In genomic region chr7:151648429-151648828, GRCh38 we compare ENCODE assay signal across 17 cellular contexts.
"Had no signal": no experiment of that assay in that cellular context is flagged by ENCODE, and none has a peak within 500 bp of the region (broad histone marks: within the 10 kb centered on the region; RNA-seq: fewer than 3 reads in every experiment).

No MANE protein-coding gene starts in this region.

- H3K27ac ChIP-seq: adrenal gland, prostate gland had no signal

- H3K27me3 Mint-ChIP-seq: activated CD4-positive, alpha-beta T cell treated with anti-CD3 and anti-CD28 coated beads, Interleukin-2, amount 10 ng/mL, durations not matched to agents 7 days and 5 days; activated T-helper 17 cell treated with anti-CD3 and anti-CD28 coated beads, Interleukin-2, amount 50 U/mL, for 72 hours; natural killer cell treated with Interleukin-12 subunit alpha and Interleukin-12 subunit beta and Interleukin-15 and Interleukin-18, amount 100 ng/mL, for 72 hours; stimulated activated naive CD8-positive, alpha-beta T cell treated with anti-CD3 and anti-CD28 coated beads, Interleukin-15, amount 100 ng/mL, for 72 hours had no signal

- H3K9me3 Mint-ChIP-seq: activated T-helper 17 cell treated with anti-CD3 and anti-CD28 coated beads, Interleukin-2, amount 50 U/mL, for 72 hours; natural killer cell treated with Interleukin-12 subunit alpha and Interleukin-12 subunit beta and Interleukin-15 and Interleukin-18, amount 100 ng/mL, for 72 hours; stimulated activated naive CD8-positive, alpha-beta T cell treated with anti-CD3 and anti-CD28 coated beads, Interleukin-15, amount 100 ng/mL, for 72 hours had no signal

- ATAC-seq: activated T-helper 17 cell treated with anti-CD3 and anti-CD28 coated beads, Interleukin-2, amount 50 U/mL, for 72 hours; mucosa of descending colon; natural killer cell treated with Interleukin-12 subunit alpha and Interleukin-12 subunit beta and Interleukin-15 and Interleukin-18, amount 100 ng/mL, for 72 hours; sciatic nerve; stimulated activated naive CD8-positive, alpha-beta T cell treated with anti-CD3 and anti-CD28 coated beads, Interleukin-15, amount 100 ng/mL, for 72 hours had no signal

- H3K36me3 ChIP-seq: adrenal gland, prostate gland had no signal

- DNase-seq: activated CD4-positive, alpha-beta T cell treated with anti-CD3 and anti-CD28 coated beads, Interleukin-2, amount 10 ng/mL, durations not matched to agents 7 days and 5 days; activated CD4-positive, CD25-positive, alpha-beta regulatory T cell; activated CD8-positive, alpha-beta memory T cell treated with anti-CD3 and anti-CD28 coated beads for 24 hours; activated naive CD4-positive, alpha-beta T cell treated with anti-CD3 and anti-CD28 coated beads for 36 hours; adrenal gland; central memory CD4-positive, alpha-beta T cell; effector memory CD4-positive, alpha-beta T cell; glutamatergic neuron; mucosa of descending colon; nucleus accumbens; stimulated activated CD4-positive, alpha-beta T cell treated with anti-CD3 and anti-CD28 coated beads, Interleukin-2, amount 100 ng/mL, for 48 hours; stimulated activated naive CD8-positive, alpha-beta T cell treated with anti-CD3 and anti-CD28 coated beads, Interleukin-15, amount 100 ng/mL, for 72 hours had no signal

- H3K36me3 Mint-ChIP-seq: natural killer cell treated with Interleukin-12 subunit alpha and Interleukin-12 subunit beta and Interleukin-15 and Interleukin-18, amount 100 ng/mL, for 72 hours had no signal

- H3K4me3 ChIP-seq: adrenal gland, mucosa of descending colon, prostate gland had no signal

- FAIRE-seq: urothelium cell line had no signal

- H3K4me1 ChIP-seq: prostate gland had no signal

- H3K4me1 Mint-ChIP-seq: activated CD4-positive, alpha-beta T cell treated with anti-CD3 and anti-CD28 coated beads, Interleukin-2, amount 10 ng/mL, durations not matched to agents 7 days and 5 days; stimulated activated naive CD8-positive, alpha-beta T cell treated with anti-CD3 and anti-CD28 coated beads, Interleukin-15, amount 100 ng/mL, for 72 hours had no signal

- H3K4me3 Mint-ChIP-seq: activated CD4-positive, alpha-beta T cell treated with anti-CD3 and anti-CD28 coated beads, Interleukin-2, amount 10 ng/mL, durations not matched to agents 7 days and 5 days; activated naive CD4-positive, alpha-beta T cell treated with anti-CD3 and anti-CD28 coated beads for 36 hours; activated T-helper 17 cell treated with anti-CD3 and anti-CD28 coated beads, Interleukin-2, amount 50 U/mL, for 72 hours; natural killer cell treated with Interleukin-12 subunit alpha and Interleukin-12 subunit beta and Interleukin-15 and Interleukin-18, amount 100 ng/mL, for 72 hours; stimulated activated naive CD8-positive, alpha-beta T cell treated with anti-CD3 and anti-CD28 coated beads, Interleukin-15, amount 100 ng/mL, for 72 hours had no signal

- H3K27me3 ChIP-seq: adrenal gland had no signal

- H3K27ac Mint-ChIP-seq: activated CD4-positive, alpha-beta T cell treated with anti-CD3 and anti-CD28 coated beads, Interleukin-2, amount 10 ng/mL, durations not matched to agents 7 days and 5 days; activated naive CD4-positive, alpha-beta T cell treated with anti-CD3 and anti-CD28 coated beads for 36 hours; activated T-helper 17 cell treated with anti-CD3 and anti-CD28 coated beads, Interleukin-2, amount 50 U/mL, for 72 hours; natural killer cell treated with Interleukin-12 subunit alpha and Interleukin-12 subunit beta and Interleukin-15 and Interleukin-18, amount 100 ng/mL, for 72 hours; stimulated activated naive CD8-positive, alpha-beta T cell treated with anti-CD3 and anti-CD28 coated beads, Interleukin-15, amount 100 ng/mL, for 72 hours had no signal

- H3K9me3 ChIP-seq: adrenal gland, mucosa of descending colon, prostate gland had no signal
